12 cellular contexts compared by ENCODE assay signal in the genomic region with DNA sequence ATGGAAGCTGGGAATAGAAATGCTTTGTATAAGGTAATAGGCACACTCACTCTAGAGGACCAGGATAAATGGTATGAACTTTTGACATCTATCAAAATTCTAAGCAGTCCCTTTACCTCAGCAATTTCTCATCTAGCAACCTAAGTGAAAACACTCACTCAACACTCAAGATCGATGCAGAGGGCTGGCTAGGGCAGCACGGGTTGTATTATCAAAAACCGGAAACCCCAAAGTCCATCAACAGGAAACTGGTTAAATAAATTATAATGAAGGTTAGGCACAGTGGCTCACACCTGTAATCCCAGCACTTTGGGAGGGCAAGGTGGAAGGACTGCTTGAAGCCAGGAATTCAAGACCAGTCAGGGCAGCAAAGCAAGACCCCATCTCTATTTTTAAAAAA. TPM values are rescaled to one million over a fixed set of nuclear protein-coding genes. Genes with fewer than 3 reads are reported as not detected.
DNase-seq lines count a peak whose midpoint lies in the region; ATAC-seq and TF ChIP-seq lines count a peak whose summit lies in the region.
"Had no signal": no experiment of that assay in that cellular context is flagged by ENCODE, and none has a peak within 500 bp of the region (broad histone marks: within the 10 kb centered on the region; RNA-seq: fewer than 3 reads in every experiment).

No MANE protein-coding gene starts in this region.

- in situ Hi-C loops in KBM-7 (cut with MboI; ENCODE audit: low pct_unique_long_range_greater_than_20kb, low sequenced_read_pairs), result no loop called here

- H3K4me1 Mint-ChIP-seq in activated T-cell treated with anti-CD3 and anti-CD28 coated beads, Interleukin-2, amount 50 U/mL, for 72 hours (ENCODE audit: low read depth), result peaks cover 70% of the 10 kb centered on the region
- peaks cover 43% of the 10 kb centered on the region for H3K4me1 Mint-ChIP-seq in activated naive CD8-positive, alpha-beta T cell treated with anti-CD3 and anti-CD28 coated beads, Interleukin-2, amount 10 ng/mL, durations not matched to agents 7 days and 5 days
- peaks cover 29 to 51% of the 10 kb centered on the region in 2 donors for H3K4me1 Mint-ChIP-seq in stimulated activated naive B cell treated with anti-CD40 and anti-IgM and Interleukin-4, amounts not matched to agents 10 μg/mL and 1 μg/mL and 100 μg/mL, for 72 hours
- peaks cover 18% of the 10 kb centered on the region for H3K4me1 Mint-ChIP-seq in MCF 10A (ENCODE audit: insufficient read depth, unreplicated experiment)
- H3K4me1 Mint-ChIP-seq: nephron progenitor cell had no signal

- no peaks in the 10 kb centered on the region for H3K27me3 Mint-ChIP-seq in activated T-cell treated with anti-CD3 and anti-CD28 coated beads, Interleukin-2, amount 50 U/mL, for 72 hours (ENCODE audit: low read depth)
- no peaks in the 10 kb centered on the region for H3K27me3 Mint-ChIP-seq in activated naive CD8-positive, alpha-beta T cell treated with anti-CD3 and anti-CD28 coated beads, Interleukin-2, amount 10 ng/mL, durations not matched to agents 7 days and 5 days
- no peaks in the 10 kb centered on the region for H3K27me3 Mint-ChIP-seq in stimulated activated naive B cell treated with anti-CD40 and anti-IgM and Interleukin-4, amounts not matched to agents 10 μg/mL and 1 μg/mL and 100 μg/mL, for 72 hours
- no peaks in the 10 kb centered on the region for H3K27me3 Mint-ChIP-seq in MCF 10A (ENCODE audit: insufficient read depth, unreplicated experiment)

- no TSS peak for BruUV-seq in MCF 10A (replicated peaks; lab: Mats Ljungman, UMichigan)

- H3K4me3 Mint-ChIP-seq in activated T-cell treated with anti-CD3 and anti-CD28 coated beads, Interleukin-2, amount 50 U/mL, for 72 hours, result peak overlapping the region; percentile 42 to 65
- peak overlapping the region; percentile 40 for H3K4me3 Mint-ChIP-seq in activated naive CD8-positive, alpha-beta T cell treated with anti-CD3 and anti-CD28 coated beads, Interleukin-2, amount 10 ng/mL, durations not matched to agents 7 days and 5 days
- peak overlapping the region in 1 of 2 donors; percentile 30 for H3K4me3 Mint-ChIP-seq in stimulated activated naive B cell treated with anti-CD40 and anti-IgM and Interleukin-4, amounts not matched to agents 10 μg/mL and 1 μg/mL and 100 μg/mL, for 72 hours
- no peak overlapping the region for H3K4me3 Mint-ChIP-seq in MCF 10A (ENCODE audit: unreplicated experiment)
- H3K4me3 Mint-ChIP-seq: nephron progenitor cell had no signal

- H3K36me3 Mint-ChIP-seq in activated T-cell treated with anti-CD3 and anti-CD28 coated beads, Interleukin-2, amount 50 U/mL, for 72 hours (ENCODE audit: insufficient read depth in 2 of 2), result peaks cover 12 to 24% of the 10 kb centered on the region in 2 donors
- peaks cover 31% of the 10 kb centered on the region for H3K36me3 Mint-ChIP-seq in activated naive CD8-positive, alpha-beta T cell treated with anti-CD3 and anti-CD28 coated beads, Interleukin-2, amount 10 ng/mL, durations not matched to agents 7 days and 5 days
- H3K36me3 Mint-ChIP-seq in stimulated activated naive B cell treated with anti-CD40 and anti-IgM and Interleukin-4, amounts not matched to agents 10 μg/mL and 1 μg/mL and 100 μg/mL, for 72 hours, result peaks cover 14 to 38% of the 10 kb centered on the region in 2 donors
- peaks cover 12% of the 10 kb centered on the region for H3K36me3 Mint-ChIP-seq in MCF 10A (ENCODE audit: insufficient read depth, unreplicated experiment)

- intact Hi-C loops in MCF 10A (cut with micrococcal nuclease), result no loop called here

- POLR2A ChIA-PET in activated naive CD8-positive, alpha-beta T cell treated with anti-CD3 and anti-CD28 coated beads, Interleukin-2, amount 10 ng/mL, durations not matched to agents 7 days and 5 days (lab: Charles Lee), result interaction anchor here (0.8 to 1.1 kb wide), 2 partner anchors 9 kb away, joined by 3 to 4 read pairs; no protein-coding TSS in a partner anchor
- POLR2A ChIA-PET in MCF 10A (lab: Yijun Ruan, JAX), result interaction anchor here (1.0 to 1.6 kb wide), 3 partner anchors 9 to 12 kb away, joined by 3 to 9 read pairs (median 4); partner anchors contain the start of gene USP48

- CTCF ChIA-PET in MCF 10A (lab: Yijun Ruan, JAX), result no interaction called here

- no peak for DNase-seq in activated T-cell treated with anti-CD3 and anti-CD28 coated beads, Interleukin-2, amount 50 U/mL, for 72 hours
- no peak for DNase-seq in activated T-cell treated with anti-CD3 and anti-CD28 coated beads, Interleukin-2, amount 50 U/mL, for 1 hour
- DNase-seq in KBM-7 (peak; percentile 31), NCI-H187 (lab: John Stamatoyannopoulos, UW) (no peak), MCF 10A (ENCODE audit: unreplicated experiment) (no peak)
- DNase-seq in activated naive CD8-positive, alpha-beta T cell treated with anti-CD3 and anti-CD28 coated beads, Interleukin-2, amount 10 ng/mL, durations not matched to agents 7 days and 5 days, result no peak
- DNase-seq in stimulated activated naive B cell treated with anti-CD40 and anti-IgM and Interleukin-4, amounts not matched to agents 10 μg/mL and 1 μg/mL and 100 μg/mL, for 72 hours, result no peak
- DNase-seq: NCI-H2081, nephron progenitor cell, OCI-M1 had no signal

- ATAC-seq in activated T-cell treated with anti-CD3 and anti-CD28 coated beads, Interleukin-2, amount 50 U/mL, for 72 hours (replicated peaks in 1 of 2), result peak in 1 of 2 donors; percentile 44
- ATAC-seq in activated naive CD8-positive, alpha-beta T cell treated with anti-CD3 and anti-CD28 coated beads, Interleukin-2, amount 10 ng/mL, durations not matched to agents 7 days and 5 days (ENCODE audit: low read depth), result peak; percentile 70
- peak; percentile 41 to 61 for ATAC-seq in stimulated activated naive B cell treated with anti-CD40 and anti-IgM and Interleukin-4, amounts not matched to agents 10 μg/mL and 1 μg/mL and 100 μg/mL, for 72 hours (replicated peaks)
- ATAC-seq in GM21515 (IDR thresholded peaks at IDR 0.05; ENCODE audit: unreplicated experiment), result no peak

- no peaks in the 10 kb centered on the region for H3K9me3 Mint-ChIP-seq in activated T-cell treated with anti-CD3 and anti-CD28 coated beads, Interleukin-2, amount 50 U/mL, for 72 hours
- H3K9me3 Mint-ChIP-seq in activated naive CD8-positive, alpha-beta T cell treated with anti-CD3 and anti-CD28 coated beads, Interleukin-2, amount 10 ng/mL, durations not matched to agents 7 days and 5 days, result peaks cover 1% of the 10 kb centered on the region
- H3K9me3 Mint-ChIP-seq in stimulated activated naive B cell treated with anti-CD40 and anti-IgM and Interleukin-4, amounts not matched to agents 10 μg/mL and 1 μg/mL and 100 μg/mL, for 72 hours, result no peaks in the 10 kb centered on the region
- H3K9me3 Mint-ChIP-seq in MCF 10A (ENCODE audit: unreplicated experiment), result no peaks in the 10 kb centered on the region

- no peak for TF ChIP-seq CTCF in MCF 10A (IDR thresholded peaks at IDR 0.05; ENCODE audit: unreplicated experiment)

- peak overlapping the region; percentile 73 for H3K27ac Mint-ChIP-seq in activated T-cell treated with anti-CD3 and anti-CD28 coated beads, Interleukin-2, amount 50 U/mL, for 72 hours
- H3K27ac Mint-ChIP-seq in activated naive CD8-positive, alpha-beta T cell treated with anti-CD3 and anti-CD28 coated beads, Interleukin-2, amount 10 ng/mL, durations not matched to agents 7 days and 5 days, result peak overlapping the region; percentile 68
- no peak overlapping the region for H3K27ac Mint-ChIP-seq in stimulated activated naive B cell treated with anti-CD40 and anti-IgM and Interleukin-4, amounts not matched to agents 10 μg/mL and 1 μg/mL and 100 μg/mL, for 72 hours
- H3K27ac Mint-ChIP-seq in MCF 10A (ENCODE audit: low read depth, unreplicated experiment), result no peak overlapping the region
- H3K27ac Mint-ChIP-seq: nephron progenitor cell had no signal

RNA-seq across cellular contexts. Expression of gene USP48, which starts 9.4 kb away (rescaled TPM):
- total RNA-seq in activated T-cell treated with anti-CD3 and anti-CD28 coated beads, Interleukin-2, amount 50 U/mL, for 72 hours, result 100 to 1,000 TPM; 129 to 143 TPM
- total RNA-seq in activated naive CD8-positive, alpha-beta T cell treated with anti-CD3 and anti-CD28 coated beads, Interleukin-2, amount 10 ng/mL, durations not matched to agents 7 days and 5 days, result 10 to 100 TPM; 79.6 to 85.2 TPM
- total RNA-seq in MCF 10A (2022), result 60.2 and 64.8 TPM in 2 replicates

RNA-seq across cellular contexts. Expression of gene LDLRAD2, which starts 38.5 kb away (rescaled TPM):
- under 1 TPM; 0.05 to 0.07 TPM for total RNA-seq in activated T-cell treated with anti-CD3 and anti-CD28 coated beads, Interleukin-2, amount 50 U/mL, for 72 hours
- total RNA-seq in activated naive CD8-positive, alpha-beta T cell treated with anti-CD3 and anti-CD28 coated beads, Interleukin-2, amount 10 ng/mL, durations not matched to agents 7 days and 5 days, result under 1 TPM in 1 of 2 experiments, not detected in 1; 0.09 TPM
- not detected in 2 replicates for total RNA-seq in MCF 10A (2022)
- total RNA-seq: G401 had no signal

Comparison
In these comparisons a context has a peak if more than half of its experiments do, and no peak if none do; other contexts are left out.
1. H3K27ac Mint-ChIP-seq: peak in activated T-cell treated with anti-CD3 and anti-CD28 coated beads, Interleukin-2, amount 50 U/mL, for 72 hours (single experiment) and activated naive CD8-positive, alpha-beta T cell treated with anti-CD3 and anti-CD28 coated beads, Interleukin-2, amount 10 ng/mL, durations not matched to agents 7 days and 5 days (single experiment); none in stimulated activated naive B cell treated with anti-CD40 and anti-IgM and Interleukin-4, amounts not matched to agents 10 μg/mL and 1 μg/mL and 100 μg/mL, for 72 hours (single experiment) and MCF 10A (single experiment).